ENCODE assay signal across 13 cellular contexts in the genomic region with DNA sequence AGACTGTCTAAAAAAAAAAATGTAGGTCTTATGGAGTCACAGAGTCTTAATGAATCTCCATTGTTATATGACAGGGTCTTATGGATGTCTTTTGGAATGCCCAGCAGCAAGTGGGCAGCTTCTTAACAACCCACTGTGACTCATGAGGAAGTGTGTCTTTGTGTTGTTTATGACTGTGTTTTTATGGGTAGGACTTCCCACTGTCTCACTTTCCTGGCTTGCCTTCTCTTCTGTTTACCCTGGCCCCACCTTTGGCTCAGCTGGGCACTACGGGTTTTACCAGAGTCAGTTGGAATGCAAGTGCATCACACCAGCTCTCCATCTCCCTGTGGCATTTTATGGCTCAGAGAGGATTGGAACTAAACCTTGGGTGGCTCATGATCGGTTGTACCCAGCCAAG.
DNase-seq lines count a peak whose midpoint lies in the region; ATAC-seq and TF ChIP-seq lines count a peak whose summit lies in the region.
"Had no signal": no experiment of that assay in that cellular context is flagged by ENCODE, and none has a peak within 500 bp of the region (broad histone marks: within the 10 kb centered on the region; RNA-seq: fewer than 3 reads in every experiment).

No MANE protein-coding gene starts in this region.

- DNase-seq in HT1080 (ENCODE audit: low read depth) (peak; percentile 90), PC-3 (peak; percentile 6), foreskin keratinocyte (peak; percentile 40 to 65), suprapubic skin (ENCODE audit: low spot score in 2 of 2) (no peak), activated T-cell treated with anti-CD3 and anti-CD28 coated beads for 4 hours (no peak)
- no peak for DNase-seq in stimulated activated effector memory CD8-positive, alpha-beta T cell treated with anti-CD3 and anti-CD28 coated beads, Interleukin-12 subunit alpha, Interleukin-12 subunit beta, amount 100 ng/mL, for 72 hours (ENCODE audit: low spot score in 2 of 2)
- no peak for DNase-seq in activated CD4-positive, alpha-beta memory T cell treated with anti-CD3 and anti-CD28 coated beads, Interleukin-2, amount 10 ng/mL, durations not matched to agents 7 days and 5 days
- DNase-seq: effector CD8-positive, alpha-beta T cell; GDM1; immature natural killer cell; posterior cingulate gyrus; SJCRH30 had no signal

- intact Hi-C loops in PC-3 (cut with micrococcal nuclease), result no loop called here

- no peak overlapping the region for H2AFZ ChIP-seq in PC-3 (ENCODE audit: low read length)

- no peak overlapping the region for H3K4me3 Mint-ChIP-seq in stimulated activated effector memory CD8-positive, alpha-beta T cell treated with anti-CD3 and anti-CD28 coated beads, Interleukin-12 subunit alpha, Interleukin-12 subunit beta, amount 100 ng/mL, for 72 hours
- H3K4me3 Mint-ChIP-seq in activated CD4-positive, alpha-beta memory T cell treated with anti-CD3 and anti-CD28 coated beads, Interleukin-2, amount 10 ng/mL, durations not matched to agents 7 days and 5 days, result no peak overlapping the region
- H3K4me3 Mint-ChIP-seq: immature natural killer cell had no signal

- peaks cover 16% of the 10 kb centered on the region for H3K4me1 Mint-ChIP-seq in stimulated activated effector memory CD8-positive, alpha-beta T cell treated with anti-CD3 and anti-CD28 coated beads, Interleukin-12 subunit alpha, Interleukin-12 subunit beta, amount 100 ng/mL, for 72 hours
- peaks cover 21% of the 10 kb centered on the region for H3K4me1 Mint-ChIP-seq in activated CD4-positive, alpha-beta memory T cell treated with anti-CD3 and anti-CD28 coated beads, Interleukin-2, amount 10 ng/mL, durations not matched to agents 7 days and 5 days

- no peak overlapping the region for H3K9ac ChIP-seq in PC-3 (ENCODE audit: low read length)

- no peaks in the 10 kb centered on the region for H3K79me2 ChIP-seq in PC-3 (ENCODE audit: low read length)

- POLR2A ChIA-PET in PC-3 (lab: Charles Lee; ENCODE audit: unreplicated experiment), result no interaction called here
- POLR2A ChIA-PET in activated CD4-positive, alpha-beta memory T cell treated with anti-CD3 and anti-CD28 coated beads, Interleukin-2, amount 10 ng/mL, durations not matched to agents 7 days and 5 days (lab: Charles Lee), result no interaction called here

- CTCF ChIA-PET in PC-3 (lab: Charles Lee), result no interaction called here
- CTCF ChIA-PET in activated CD4-positive, alpha-beta memory T cell treated with anti-CD3 and anti-CD28 coated beads, Interleukin-2, amount 10 ng/mL, durations not matched to agents 7 days and 5 days (lab: Charles Lee), result no interaction called here

- no peak overlapping the region for H3K4me3 ChIP-seq in PC-3 (ENCODE audit: low read length)
- no peak overlapping the region for H3K4me3 ChIP-seq in suprapubic skin
- H3K4me3 ChIP-seq: SJCRH30 had no signal

- H3K4me1 ChIP-seq in PC-3 (ENCODE audit: insufficient read depth, low read length) (no peaks in the 10 kb centered on the region), foreskin keratinocyte (no peaks in the 10 kb centered on the region), suprapubic skin (peaks cover 11% of the 10 kb centered on the region)
- H3K4me1 ChIP-seq: SJCRH30 had no signal

- ATAC-seq in PC-3 (peak; percentile 33), foreskin keratinocyte (peak; percentile 89)
- ATAC-seq in stimulated activated effector memory CD8-positive, alpha-beta T cell treated with anti-CD3 and anti-CD28 coated beads, Interleukin-12 subunit alpha, Interleukin-12 subunit beta, amount 100 ng/mL, for 72 hours, result peak; percentile 31
- ATAC-seq: activated naive CD4-positive, alpha-beta T cell treated with anti-CD3 and anti-CD28 coated beads, Interleukin-2, amount 50 U/mL, for 72 hours had no signal

- no peak overlapping the region for H3K4me2 ChIP-seq in PC-3 (ENCODE audit: low read length)

- no peak for TF ChIP-seq CTCF in PC-3 (conservative IDR thresholded peaks at IDR 0.05; ENCODE audit: low read depth, low read length)
- TF ChIP-seq CTCF in foreskin keratinocyte (conservative IDR thresholded peaks at IDR 0.05), result no peak
- no peak for TF ChIP-seq CTCF in suprapubic skin (IDR thresholded peaks at IDR 0.05)

- H4K20me1 ChIP-seq in PC-3 (ENCODE audit: low read length), result no peaks in the 10 kb centered on the region

- TF ChIP-seq EP300 in suprapubic skin (IDR thresholded peaks at IDR 0.05), result no peak

- 68% methylated on average over 2 of the region's 2 CpGs for WGBS in suprapubic skin

- no TSS peak for BruUV-seq in PC-3 (replicated peaks; lab: Mats Ljungman, UMichigan)

- no peaks in the 10 kb centered on the region for H3K27me3 Mint-ChIP-seq in activated CD4-positive, alpha-beta memory T cell treated with anti-CD3 and anti-CD28 coated beads, Interleukin-2, amount 10 ng/mL, durations not matched to agents 7 days and 5 days

- no peak overlapping the region for H3K27ac ChIP-seq in PC-3 (ENCODE audit: low read length)
- no peak overlapping the region for H3K27ac ChIP-seq in foreskin keratinocyte
- H3K27ac ChIP-seq in suprapubic skin, result no peak overlapping the region
- H3K27ac ChIP-seq: SJCRH30 had no signal

- H3F3A ChIP-seq in PC-3 (ENCODE audit: low read length, unreplicated experiment), result no peaks in the 10 kb centered on the region

- H3K9me3 ChIP-seq in PC-3 (ENCODE audit: low read length) (no peaks in the 10 kb centered on the region), suprapubic skin (no peaks in the 10 kb centered on the region)

- no peaks in the 10 kb centered on the region for H3K36me3 ChIP-seq in PC-3 (ENCODE audit: low read depth, low read length)
- no peaks in the 10 kb centered on the region for H3K36me3 ChIP-seq in suprapubic skin
- H3K36me3 ChIP-seq: SJCRH30 had no signal

- H3K27ac Mint-ChIP-seq in stimulated activated effector memory CD8-positive, alpha-beta T cell treated with anti-CD3 and anti-CD28 coated beads, Interleukin-12 subunit alpha, Interleukin-12 subunit beta, amount 100 ng/mL, for 72 hours, result no peak overlapping the region
- H3K27ac Mint-ChIP-seq in activated CD4-positive, alpha-beta memory T cell treated with anti-CD3 and anti-CD28 coated beads, Interleukin-2, amount 10 ng/mL, durations not matched to agents 7 days and 5 days, result no peak overlapping the region
- H3K27ac Mint-ChIP-seq: activated naive CD4-positive, alpha-beta T cell treated with anti-CD3 and anti-CD28 coated beads, Interleukin-2, amount 50 U/mL, for 72 hours; immature natural killer cell had no signal

- no peaks in the 10 kb centered on the region for H3K27me3 ChIP-seq in PC-3 (ENCODE audit: low read length)
- peaks cover 9% of the 10 kb centered on the region for H3K27me3 ChIP-seq in foreskin keratinocyte
- H3K27me3 ChIP-seq in suprapubic skin, result no peaks in the 10 kb centered on the region
- H3K27me3 ChIP-seq: SJCRH30 had no signal

- no peaks in the 10 kb centered on the region for H3K9me3 Mint-ChIP-seq in stimulated activated effector memory CD8-positive, alpha-beta T cell treated with anti-CD3 and anti-CD28 coated beads, Interleukin-12 subunit alpha, Interleukin-12 subunit beta, amount 100 ng/mL, for 72 hours
- peaks cover 2% of the 10 kb centered on the region for H3K9me3 Mint-ChIP-seq in activated CD4-positive, alpha-beta memory T cell treated with anti-CD3 and anti-CD28 coated beads, Interleukin-2, amount 10 ng/mL, durations not matched to agents 7 days and 5 days
- H3K9me3 Mint-ChIP-seq: immature natural killer cell had no signal

- no peak for TF ChIP-seq POLR2A in suprapubic skin (IDR thresholded peaks at IDR 0.05)

- peaks cover 7% of the 10 kb centered on the region for H3K36me3 Mint-ChIP-seq in stimulated activated effector memory CD8-positive, alpha-beta T cell treated with anti-CD3 and anti-CD28 coated beads, Interleukin-12 subunit alpha, Interleukin-12 subunit beta, amount 100 ng/mL, for 72 hours
- no peaks in the 10 kb centered on the region for H3K36me3 Mint-ChIP-seq in activated CD4-positive, alpha-beta memory T cell treated with anti-CD3 and anti-CD28 coated beads, Interleukin-2, amount 10 ng/mL, durations not matched to agents 7 days and 5 days (ENCODE audit: low read depth)

- no peaks in the 10 kb centered on the region for H3K9me2 ChIP-seq in PC-3 (replicated peaks; ENCODE audit: low read length)

Comparison
In these comparisons a context has a peak if more than half of its experiments do, and no peak if none do; other contexts are left out.
1. DNase-seq: peak in HT1080 (single experiment), PC-3 (single experiment) and foreskin keratinocyte (2 of 2); none in stimulated activated effector memory CD8-positive, alpha-beta T cell treated with anti-CD3 and anti-CD28 coated beads, Interleukin-12 subunit alpha, Interleukin-12 subunit beta, amount 100 ng/mL, for 72 hours (0 of 2), suprapubic skin (0 of 2), activated CD4-positive, alpha-beta memory T cell treated with anti-CD3 and anti-CD28 coated beads, Interleukin-2, amount 10 ng/mL, durations not matched to agents 7 days and 5 days (single experiment) and activated T-cell treated with anti-CD3 and anti-CD28 coated beads for 4 hours (single experiment).
2. ATAC-seq: peak in every context shown above with its lines; median percentile 89 in foreskin keratinocyte; 33 in PC-3; 31 in stimulated activated effector memory CD8-positive, alpha-beta T cell treated with anti-CD3 and anti-CD28 coated beads, Interleukin-12 subunit alpha, Interleukin-12 subunit beta, amount 100 ng/mL, for 72 hours.